Comparison of ENCODE assay signal across 9 cellular contexts in genomic region chr4:141497627-141498026, GRCh38.
DNase-seq lines count a peak whose midpoint lies in the region; ATAC-seq lines count a peak whose summit lies in the region.
"Had no signal": no experiment of that assay in that cellular context is flagged by ENCODE, and none has a peak within 500 bp of the region (broad histone marks: within the 10 kb centered on the region; RNA-seq: fewer than 3 reads in every experiment).

No MANE protein-coding gene starts in this region.

- no peaks in the 10 kb centered on the region for H3K4me1 Mint-ChIP-seq in activated T-helper 17 cell treated with anti-CD3 and anti-CD28 coated beads, Interleukin-2, amount 50 U/mL, for 72 hours

- peaks cover 2% of the 10 kb centered on the region for H3K9me3 Mint-ChIP-seq in activated T-helper 17 cell treated with anti-CD3 and anti-CD28 coated beads, Interleukin-2, amount 50 U/mL, for 72 hours

- H3K27ac Mint-ChIP-seq in activated T-helper 17 cell treated with anti-CD3 and anti-CD28 coated beads, Interleukin-2, amount 50 U/mL, for 72 hours = no peak overlapping the region

- no peak overlapping the region for H3K4me3 Mint-ChIP-seq in activated T-helper 17 cell treated with anti-CD3 and anti-CD28 coated beads, Interleukin-2, amount 50 U/mL, for 72 hours

- DNase-seq in iPS-NIHi7 (ENCODE audit: extremely low spot score) = no peak
- DNase-seq in DMS153 (lab: John Stamatoyannopoulos, UW) = no peak
- DNase-seq in stimulated activated CD4-positive, alpha-beta T cell treated with anti-CD3 and anti-CD28 coated beads, Interleukin-2, amount 100 ng/mL, for 24 hours = no peak
- no peak for DNase-seq in stimulated activated CD4-positive, alpha-beta T cell treated with anti-CD3 and anti-CD28 coated beads, Interleukin-15, amount 100 ng/mL, for 24 hours
- DNase-seq: NCI-H2029 treated with DMSO at 0.1 percent for 48 hours had no signal

- ATAC-seq in GM18861 (IDR thresholded peaks at IDR 0.05; ENCODE audit: unreplicated experiment) (peak; percentile 87), GM21390 (IDR thresholded peaks at IDR 0.05; ENCODE audit: unreplicated experiment) (peak; percentile 84), HG03025 (IDR thresholded peaks at IDR 0.05; ENCODE audit: low FRiP score, unreplicated experiment) (peak; percentile 82)
- ATAC-seq in activated T-helper 17 cell treated with anti-CD3 and anti-CD28 coated beads, Interleukin-2, amount 50 U/mL, for 72 hours (replicated peaks) = peak; percentile 52

- H3K27me3 Mint-ChIP-seq in activated T-helper 17 cell treated with anti-CD3 and anti-CD28 coated beads, Interleukin-2, amount 50 U/mL, for 72 hours = no peaks in the 10 kb centered on the region

- no peaks in the 10 kb centered on the region for H3K36me3 Mint-ChIP-seq in activated T-helper 17 cell treated with anti-CD3 and anti-CD28 coated beads, Interleukin-2, amount 50 U/mL, for 72 hours (ENCODE audit: low read depth)
